1 cellular context compared by ENCODE assay signal in genomic region chr1:178004926-178005391, GRCh38.
TF ChIP-seq lines count a peak whose summit lies in the region.

No MANE protein-coding gene starts in this region.

TF ChIP-seq in endothelial cell of umbilical vein, 7 proteins besides CTCF, POLR2A, EP300 and RAD21 (continued from another document):
- TF ChIP-seq JUN (IDR thresholded peaks at IDR 0.05; ENCODE audit: borderline replicate concordance, insufficient read depth, insufficient read length, low read depth) = no peak
- TF ChIP-seq EZH2 (IDR thresholded peaks at IDR 0.05; ENCODE audit: borderline replicate concordance, low read depth, low read length, severe bottlenecking) = no peak
- TF ChIP-seq MYC (IDR thresholded peaks at IDR 0.05; ENCODE audit: low read depth, low read length) = no peak
- TF ChIP-seq POLR2AphosphoS5 (IDR thresholded peaks at IDR 0.05; ENCODE audit: insufficient read depth, low read depth, low read length) = no peak
TF ChIP-seq in endothelial cell of umbilical vein: peak in this region for 1.
